In genomic region chr5:88829773-88830172, GRCh38 we compare ENCODE assay signal across 9 cellular contexts. TPM values are rescaled to one million over a fixed set of nuclear protein-coding genes. Genes with fewer than 3 reads are reported as not detected.
DNase-seq lines count a peak whose midpoint lies in the region; ATAC-seq and TF ChIP-seq lines count a peak whose summit lies in the region.
"Had no signal": no experiment of that assay in that cellular context is flagged by ENCODE, and none has a peak within 500 bp of the region (broad histone marks: within the 10 kb centered on the region; RNA-seq: fewer than 3 reads in every experiment).

No MANE protein-coding gene starts in this region.

- TF ChIP-seq CTCF in Loucy (conservative IDR thresholded peaks at IDR 0.05; ENCODE audit: low read length) = no peak
- TF ChIP-seq CTCF in endothelial cell (IDR thresholded peaks at IDR 0.05; ENCODE audit: unreplicated experiment) = no peak
- TF ChIP-seq CTCF in psoas muscle (IDR thresholded peaks at IDR 0.05) = no peak
- no peak for TF ChIP-seq CTCF in neural progenitor cell (IDR thresholded peaks at IDR 0.05)

- H3K79me2 ChIP-seq in Loucy (ENCODE audit: insufficient read depth, low read length) (0 out of 2 replicates have a peak, but pooled peaks cover 5% of the 10 kb centered on the region), neural progenitor cell (ENCODE audit: low read depth) (no peaks in the 10 kb centered on the region)

- H3K27me3 Mint-ChIP-seq in endothelial cell (ENCODE audit: unreplicated experiment) = peaks cover 6% of the 10 kb centered on the region
- H3K27me3 Mint-ChIP-seq in neural progenitor cell (ENCODE audit: insufficient read depth, low read depth) = no peaks in the 10 kb centered on the region

- peak overlapping the region; percentile 76 for H3K4me2 ChIP-seq in Loucy (ENCODE audit: low read depth, low read length, poor library complexity, severe bottlenecking)
- H3K4me2 ChIP-seq in neural progenitor cell = no peak overlapping the region

- intact Hi-C loops in psoas muscle (cut with DNase I) = loop anchor here (5.0 to 10.0 kb wide), 4 partner anchors 42 to 85 kb away; partner anchors contain the start of gene MEF2C (in 1 of the 2)

- H3K36me3 ChIP-seq in Loucy (ENCODE audit: insufficient read depth, low read length) (no peaks in the 10 kb centered on the region), psoas muscle (ENCODE audit: insufficient read depth in 1 of 2, low read depth in 1 of 2) (no peaks in the 10 kb centered on the region), neural progenitor cell (no peaks in the 10 kb centered on the region)

- H3F3A ChIP-seq in Loucy (ENCODE audit: low read depth) (peaks cover 24% of the 10 kb centered on the region), neural progenitor cell (ENCODE audit: low read depth) (no peaks in the 10 kb centered on the region)

- H3K4me3 ChIP-seq in Loucy (ENCODE audit: low read length, poor library complexity, severe bottlenecking) (no peak overlapping the region), psoas muscle (peak overlapping the region; percentile 26), neural progenitor cell (no peak overlapping the region)

- H3K27ac Mint-ChIP-seq in endothelial cell (ENCODE audit: unreplicated experiment) = peak overlapping the region; percentile 99
- H3K27ac Mint-ChIP-seq in neural progenitor cell = no peak overlapping the region

- H4K20me1 ChIP-seq in Loucy (ENCODE audit: insufficient read depth, low read length, poor library complexity, severe bottlenecking) (no peaks in the 10 kb centered on the region), neural progenitor cell (ENCODE audit: low read depth) (no peaks in the 10 kb centered on the region)

- H3K4me1 ChIP-seq in Loucy (ENCODE audit: insufficient read depth, low read length, poor library complexity, severe bottlenecking) (peaks cover 66% of the 10 kb centered on the region), psoas muscle (peaks cover 98% of the 10 kb centered on the region), neural progenitor cell (no peaks in the 10 kb centered on the region)

- peak overlapping the region; percentile 12 for H3K9ac ChIP-seq in Loucy (ENCODE audit: low read depth, low read length, poor library complexity, severe bottlenecking)
- no peak overlapping the region for H3K9ac ChIP-seq in neural progenitor cell

- H3K9me3 Mint-ChIP-seq in endothelial cell (ENCODE audit: unreplicated experiment) = no peaks in the 10 kb centered on the region
- H3K9me3 Mint-ChIP-seq in neural progenitor cell = no peaks in the 10 kb centered on the region

- H3K36me3 Mint-ChIP-seq in endothelial cell (ENCODE audit: low read depth, unreplicated experiment) (no peaks in the 10 kb centered on the region), neural progenitor cell (no peaks in the 10 kb centered on the region)

- no peaks in the 10 kb centered on the region for H3K9me2 ChIP-seq in Loucy (replicated peaks; ENCODE audit: low read depth, low read length)

- ATAC-seq in psoas muscle = no peak

- no peaks in the 10 kb centered on the region for H3K9me3 ChIP-seq in Loucy (ENCODE audit: insufficient read depth, low read depth, low read length)
- no peaks in the 10 kb centered on the region for H3K9me3 ChIP-seq in psoas muscle
- no peaks in the 10 kb centered on the region for H3K9me3 ChIP-seq in neural progenitor cell (ENCODE audit: low read depth)

- H3K4me3 Mint-ChIP-seq in endothelial cell (ENCODE audit: unreplicated experiment) = no peak overlapping the region
- H3K4me3 Mint-ChIP-seq in neural progenitor cell = no peak overlapping the region

- DNase-seq in AG20443 (ENCODE audit: low spot score) = peak; percentile 12
- DNase-seq in endothelial cell (ENCODE audit: low spot score) = no peak
- DNase-seq in psoas muscle = no peak
- DNase-seq in mucosa of gallbladder (ENCODE audit: low spot score) = no peak
- DNase-seq in neural progenitor cell (ENCODE audit: low spot score) = no peak
- no peak for DNase-seq in KG1 (lab: John Stamatoyannopoulos, UW)
- DNase-seq in NCI-H1417 treated with DMSO at 0.1 percent for 48 hours (lab: John Stamatoyannopoulos, UW) = no peak

- no peaks in the 10 kb centered on the region for H3K27me3 ChIP-seq in Loucy (ENCODE audit: insufficient read depth, low read length, poor library complexity, severe bottlenecking)
- H3K27me3 ChIP-seq in psoas muscle (ENCODE audit: insufficient read depth in 3 of 3, low read length in 2 of 3) = no peaks in the 10 kb centered on the region
- H3K27me3 ChIP-seq in neural progenitor cell = no peaks in the 10 kb centered on the region

- WGBS in psoas muscle, 3 donors = 31 to 50% (median 39%) methylated on average over 3 of the region's 3 CpGs

- H3K4me1 Mint-ChIP-seq in endothelial cell (ENCODE audit: unreplicated experiment) (peaks cover 71% of the 10 kb centered on the region), neural progenitor cell (peaks cover 14% of the 10 kb centered on the region)

- peak overlapping the region; percentile 87 for H3K27ac ChIP-seq in psoas muscle
- H3K27ac ChIP-seq in neural progenitor cell = no peak overlapping the region
- H3K27ac ChIP-seq: epithelial cell of prostate had no signal

- H2AFZ ChIP-seq in Loucy (ENCODE audit: low read length) (0 out of 2 replicates have a peak overlapping the region, but pooled peaks have one; percentile 65), neural progenitor cell (replicated peaks) (no peak overlapping the region)

RNA-seq across cellular contexts. Expression of gene MEF2C, which starts 53.2 kb away (rescaled TPM):
- total RNA-seq in endothelial cell (ENCODE audit: unreplicated experiment) (134 TPM), psoas muscle (100 to 1,000 TPM; 148 to 530 (median 257) TPM), mucosa of gallbladder (56.9 TPM), neural progenitor cell (ENCODE audit: low replicate concordance) (0.26 and 0.68 TPM in 2 replicates)
- 10 to 100 TPM in 2 of 3 donors, 1 to 10 TPM in 1; 9.3 to 96.4 (median 32.0) TPM for polyA plus RNA-seq in psoas muscle

Comparison
In these comparisons a context has a peak if more than half of its experiments do, and no peak if none do; other contexts are left out.
1. RNA of gene MEF2C, which starts 53.2 kb away (total RNA-seq): 148 to 530 TPM in psoas muscle, 134 TPM in endothelial cell (single experiment) and 56.9 TPM in mucosa of gallbladder (single experiment); 0.26 to 0.68 TPM in neural progenitor cell; every median in the first group is over 10 times any median in the second.